In the genomic region with DNA sequence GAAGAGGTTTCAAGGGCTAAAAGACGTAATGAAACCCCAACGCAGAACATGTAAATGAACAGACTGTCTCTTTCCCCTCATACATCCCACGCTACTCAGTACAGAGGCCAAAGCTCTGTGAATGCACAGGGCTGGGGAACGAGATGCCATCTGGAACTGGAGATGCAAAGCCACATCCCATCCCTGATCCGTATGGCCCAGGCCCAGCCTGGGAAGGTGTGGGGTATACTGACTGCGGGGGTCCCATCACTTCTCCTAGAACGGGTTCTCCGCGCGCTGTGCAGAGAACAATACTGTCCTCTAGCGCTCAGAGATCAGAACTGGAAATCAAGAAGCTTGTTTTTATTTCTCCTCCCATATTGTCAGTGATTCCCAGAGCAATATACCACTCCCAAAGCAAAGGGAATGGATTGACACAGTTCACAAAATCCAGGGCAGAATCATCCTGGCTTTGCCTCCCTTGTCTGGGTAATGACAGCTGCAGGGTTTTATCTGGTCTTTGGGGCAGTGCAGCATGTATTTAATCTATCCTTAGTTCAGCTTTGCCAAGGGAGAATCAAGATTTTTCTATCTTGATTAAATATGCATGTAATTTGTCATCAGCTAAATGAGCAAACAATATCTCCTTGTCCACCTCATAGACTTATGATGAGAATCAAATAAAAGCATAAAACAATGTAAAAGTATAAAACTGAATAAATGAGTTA, we compare ENCODE assay signal across 1 cellular context.
TF ChIP-seq lines count a peak whose summit lies in the region.

No MANE protein-coding gene starts in this region.

TF ChIP-seq in SK-N-SH treated with all-trans-retinoic acid at 6 μM for 48 hours, 23 proteins besides CTCF, POLR2A, EP300 and RAD21 (continued from another document):
- TF ChIP-seq CREB5 (CRISPR knock-in tag; IDR thresholded peaks at IDR 0.05; ENCODE audit: low read depth) (no peak), TSHZ2 (CRISPR knock-in tag; IDR thresholded peaks at IDR 0.05) (no peak), ZFP30 (CRISPR knock-in tag; IDR thresholded peaks at IDR 0.05) (no peak), GLIS3 (CRISPR knock-in tag; IDR thresholded peaks at IDR 0.05) (no peak), ZNF565 (CRISPR knock-in tag; conservative IDR thresholded peaks at IDR 0.05; ENCODE audit: low read depth) (no peak), ARNTL (CRISPR knock-in tag; IDR thresholded peaks at IDR 0.05; ENCODE audit: borderline replicate concordance, low read depth) (no peak), PPARA (CRISPR knock-in tag; IDR thresholded peaks at IDR 0.05; ENCODE audit: borderline replicate concordance) (no peak)
